In the genomic region with DNA sequence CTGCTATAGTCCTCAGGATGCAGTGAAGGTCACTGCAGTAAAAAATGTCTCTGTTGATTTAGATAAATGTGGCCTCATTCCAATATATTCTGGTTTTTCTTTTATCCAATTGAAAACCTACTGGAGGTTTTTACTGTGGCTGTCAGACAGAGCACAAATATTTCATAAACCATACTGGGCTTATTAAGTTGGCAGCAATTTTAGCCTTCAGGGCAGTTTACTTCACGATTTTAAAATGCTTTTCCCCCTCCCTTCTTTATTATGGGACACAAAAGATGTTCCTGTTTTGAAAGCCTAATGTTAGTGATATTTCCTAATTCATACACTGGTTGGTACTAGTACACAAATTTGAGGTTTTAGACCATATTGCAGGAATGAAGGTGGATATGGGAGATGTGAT, we compare ENCODE assay signal across 27 cellular contexts.
"Had no signal": no experiment of that assay in that cellular context is flagged by ENCODE, and none has a peak within 500 bp of the region (broad histone marks: within the 10 kb centered on the region; RNA-seq: fewer than 3 reads in every experiment).

No MANE protein-coding gene starts in this region.

- H3K36me3 Mint-ChIP-seq: activated naive CD4-positive, alpha-beta T cell treated with anti-CD3 and anti-CD28 coated beads, Interleukin-2, amount 50 U/mL, for 24 hours; activated naive CD8-positive, alpha-beta T cell treated with anti-CD3 and anti-CD28 coated beads for 36 hours; brain had no signal

- H3K27me3 Mint-ChIP-seq: activated CD4-positive, alpha-beta memory T cell treated with anti-CD3 and anti-CD28 coated beads, Interleukin-2, amount 10 ng/mL, durations not matched to agents 7 days and 5 days; activated CD4-positive, alpha-beta T cell treated with anti-CD3 and anti-CD28 coated beads, Interleukin-2, amount 10 ng/mL, durations not matched to agents 7 days and 5 days; activated naive CD4-positive, alpha-beta T cell treated with anti-CD3 and anti-CD28 coated beads, Interleukin-2, amount 50 U/mL, for 24 hours; activated naive CD8-positive, alpha-beta T cell treated with anti-CD3 and anti-CD28 coated beads for 36 hours; activated T-cell treated with anti-CD3 and anti-CD28 coated beads, Interleukin-2, amount 50 U/mL, for 24 hours; central memory CD8-positive, alpha-beta T cell had no signal

- H3K4me3 ChIP-seq: ascending aorta, esophagus squamous epithelium, gastroesophageal sphincter, heart right ventricle, hepatocyte had no signal

- H3K27ac Mint-ChIP-seq: activated CD4-positive, alpha-beta memory T cell treated with anti-CD3 and anti-CD28 coated beads, Interleukin-2, amount 10 ng/mL, durations not matched to agents 7 days and 5 days; activated CD4-positive, alpha-beta T cell treated with anti-CD3 and anti-CD28 coated beads, Interleukin-2, amount 10 ng/mL, durations not matched to agents 7 days and 5 days; activated naive CD4-positive, alpha-beta T cell treated with anti-CD3 and anti-CD28 coated beads, Interleukin-2, amount 50 U/mL, for 24 hours; activated naive CD8-positive, alpha-beta T cell treated with anti-CD3 and anti-CD28 coated beads for 36 hours; activated naive CD8-positive, alpha-beta T cell treated with anti-CD3 and anti-CD28 coated beads, Interleukin-2, amount 50 U/mL, for 24 hours; activated T-cell treated with anti-CD3 and anti-CD28 coated beads, Interleukin-2, amount 50 U/mL, for 24 hours; activated T-cell treated with anti-CD3 and anti-CD28 coated beads, Interleukin-2, amount 50 U/mL, for 72 hours; brain; WTC11 had no signal

- H3K36me3 ChIP-seq: ascending aorta, esophagus squamous epithelium, gastroesophageal sphincter, heart right ventricle had no signal

- DNase-seq: activated CD4-positive, alpha-beta memory T cell treated with anti-CD3 and anti-CD28 coated beads, Interleukin-2, amount 10 ng/mL, durations not matched to agents 7 days and 5 days; activated CD4-positive, alpha-beta T cell treated with anti-CD3 and anti-CD28 coated beads for 1 hour; activated CD4-positive, alpha-beta T cell treated with anti-CD3 and anti-CD28 coated beads for 4 hours; activated CD4-positive, alpha-beta T cell treated with anti-CD3 and anti-CD28 coated beads, Interleukin-2, amount 10 ng/mL, durations not matched to agents 7 days and 5 days; activated CD4-positive, alpha-beta T cell treated with anti-CD3 and anti-CD28 coated beads, Interleukin-2, amount 50 U/mL, for 4 hours; activated CD8-positive, alpha-beta memory T cell treated with anti-CD3 and anti-CD28 coated beads, Interleukin-2, amount 50 U/mL, for 48 hours; activated gamma-delta T cell treated with Interleukin-2 at 50 U/mL for 16 hours; activated naive CD4-positive, alpha-beta T cell treated with Interleukin-2 at 50 U/mL for 16 hours; activated naive CD8-positive, alpha-beta T cell treated with anti-CD3 and anti-CD28 coated beads for 36 hours; activated naive CD8-positive, alpha-beta T cell treated with anti-CD3 and anti-CD28 coated beads, Interleukin-2, amount 50 U/mL, for 24 hours; activated T-cell treated with anti-CD3 and anti-CD28 coated beads for 4 hours; activated T-cell treated with anti-CD3 and anti-CD28 coated beads, Interleukin-2, amount 50 U/mL, for 24 hours; activated T-cell treated with anti-CD3 and anti-CD28 coated beads, Interleukin-2, amount 50 U/mL, for 72 hours; cortex of kidney; effector CD8-positive, alpha-beta T cell; esophagus squamous epithelium; heart right ventricle; T-helper 2 cell had no signal

- H3K4me1 Mint-ChIP-seq: activated CD4-positive, alpha-beta memory T cell treated with anti-CD3 and anti-CD28 coated beads, Interleukin-2, amount 10 ng/mL, durations not matched to agents 7 days and 5 days; activated CD4-positive, alpha-beta T cell treated with anti-CD3 and anti-CD28 coated beads, Interleukin-2, amount 10 ng/mL, durations not matched to agents 7 days and 5 days; activated naive CD4-positive, alpha-beta T cell treated with anti-CD3 and anti-CD28 coated beads, Interleukin-2, amount 50 U/mL, for 24 hours; activated naive CD8-positive, alpha-beta T cell treated with anti-CD3 and anti-CD28 coated beads for 36 hours; activated naive CD8-positive, alpha-beta T cell treated with anti-CD3 and anti-CD28 coated beads, Interleukin-2, amount 50 U/mL, for 24 hours; brain; central memory CD8-positive, alpha-beta T cell had no signal

- H3K4me3 Mint-ChIP-seq: activated CD4-positive, alpha-beta memory T cell treated with anti-CD3 and anti-CD28 coated beads, Interleukin-2, amount 10 ng/mL, durations not matched to agents 7 days and 5 days; activated CD4-positive, alpha-beta T cell treated with anti-CD3 and anti-CD28 coated beads, Interleukin-2, amount 10 ng/mL, durations not matched to agents 7 days and 5 days; activated naive CD4-positive, alpha-beta T cell treated with anti-CD3 and anti-CD28 coated beads, Interleukin-2, amount 50 U/mL, for 24 hours; activated naive CD8-positive, alpha-beta T cell treated with anti-CD3 and anti-CD28 coated beads for 36 hours; activated naive CD8-positive, alpha-beta T cell treated with anti-CD3 and anti-CD28 coated beads, Interleukin-2, amount 50 U/mL, for 24 hours; activated T-cell treated with anti-CD3 and anti-CD28 coated beads, Interleukin-2, amount 50 U/mL, for 24 hours; activated T-cell treated with anti-CD3 and anti-CD28 coated beads, Interleukin-2, amount 50 U/mL, for 72 hours; brain; central memory CD8-positive, alpha-beta T cell; WTC11 had no signal

- H3K9me3 Mint-ChIP-seq: activated CD4-positive, alpha-beta T cell treated with anti-CD3 and anti-CD28 coated beads, Interleukin-2, amount 10 ng/mL, durations not matched to agents 7 days and 5 days; activated naive CD4-positive, alpha-beta T cell treated with anti-CD3 and anti-CD28 coated beads, Interleukin-2, amount 50 U/mL, for 24 hours; activated naive CD8-positive, alpha-beta T cell treated with anti-CD3 and anti-CD28 coated beads for 36 hours; activated naive CD8-positive, alpha-beta T cell treated with anti-CD3 and anti-CD28 coated beads, Interleukin-2, amount 50 U/mL, for 24 hours; activated T-cell treated with anti-CD3 and anti-CD28 coated beads, Interleukin-2, amount 50 U/mL, for 24 hours had no signal

- H3K4me1 ChIP-seq: ascending aorta, esophagus squamous epithelium, foreskin keratinocyte, gastroesophageal sphincter, heart right ventricle had no signal

- H3K27me3 ChIP-seq: ascending aorta, esophagus squamous epithelium, foreskin keratinocyte, gastroesophageal sphincter, heart right ventricle, hepatocyte had no signal

- H3K9me3 ChIP-seq: ascending aorta, gastroesophageal sphincter, heart right ventricle had no signal

- H3K27ac ChIP-seq: ascending aorta, epithelial cell of prostate, esophagus squamous epithelium, foreskin keratinocyte, gastroesophageal sphincter, heart right ventricle, hepatocyte had no signal
